In genomic region chr3:94520364-94520763, GRCh38 we compare ENCODE assay signal across 18 cellular contexts.
"Had no signal": no experiment of that assay in that cellular context is flagged by ENCODE, and none has a peak within 500 bp of the region (broad histone marks: within the 10 kb centered on the region; RNA-seq: fewer than 3 reads in every experiment).

No MANE protein-coding gene starts in this region.

- H3K9me3 ChIP-seq: esophagus muscularis mucosa, gastrocnemius medialis, suprapubic skin, thyroid gland had no signal

- H3K4me2 ChIP-seq: smooth muscle cell had no signal

- H3K4me1 ChIP-seq: gastrocnemius medialis, suprapubic skin, thyroid gland had no signal

- DNase-seq: effector memory CD8-positive, alpha-beta T cell; gastrocnemius medialis; immature natural killer cell; kidney; left colon; mammary epithelial cell; naive thymus-derived CD8-positive, alpha-beta T cell; posterior cingulate gyrus; right cardiac atrium; stimulated activated CD4-positive, alpha-beta T cell treated with anti-CD3 and anti-CD28 coated beads, Interleukin-2, amount 100 ng/mL, for 48 hours; stimulated activated CD8-positive, alpha-beta memory T cell treated with anti-CD3 and anti-CD28 coated beads, Interleukin-4, amount 100 ng/mL, for 48 hours; stimulated activated naive CD8-positive, alpha-beta T cell treated with anti-CD3 and anti-CD28 coated beads, Interleukin-15, Interleukin-2, amounts not matched to agents 100 U/mL and 50 U/mL, for 24 hours; thyroid gland had no signal

- H3K36me3 ChIP-seq: esophagus muscularis mucosa, gastrocnemius medialis, suprapubic skin, thyroid gland had no signal

- H3K27ac ChIP-seq: epithelial cell of prostate, esophagus muscularis mucosa, gastrocnemius medialis, suprapubic skin, thyroid gland had no signal

- H3K4me3 ChIP-seq: esophagus muscularis mucosa, gastrocnemius medialis, smooth muscle cell, suprapubic skin, thyroid gland had no signal

- H3K27me3 ChIP-seq: esophagus muscularis mucosa, gastrocnemius medialis, suprapubic skin, thyroid gland had no signal

- ATAC-seq: effector memory CD8-positive, alpha-beta T cell; gastrocnemius medialis; left colon; naive thymus-derived CD8-positive, alpha-beta T cell; stimulated activated effector memory CD8-positive, alpha-beta T cell treated with anti-CD3 and anti-CD28 coated beads, Interleukin-12 subunit alpha, Interleukin-12 subunit beta, amount 100 ng/mL, for 72 hours; stimulated activated naive CD8-positive, alpha-beta T cell treated with anti-CD3 and anti-CD28 coated beads, Interleukin-15, Interleukin-2, amounts not matched to agents 100 U/mL and 50 U/mL, for 24 hours had no signal
